11 cellular contexts compared by ENCODE assay signal in the genomic region with DNA sequence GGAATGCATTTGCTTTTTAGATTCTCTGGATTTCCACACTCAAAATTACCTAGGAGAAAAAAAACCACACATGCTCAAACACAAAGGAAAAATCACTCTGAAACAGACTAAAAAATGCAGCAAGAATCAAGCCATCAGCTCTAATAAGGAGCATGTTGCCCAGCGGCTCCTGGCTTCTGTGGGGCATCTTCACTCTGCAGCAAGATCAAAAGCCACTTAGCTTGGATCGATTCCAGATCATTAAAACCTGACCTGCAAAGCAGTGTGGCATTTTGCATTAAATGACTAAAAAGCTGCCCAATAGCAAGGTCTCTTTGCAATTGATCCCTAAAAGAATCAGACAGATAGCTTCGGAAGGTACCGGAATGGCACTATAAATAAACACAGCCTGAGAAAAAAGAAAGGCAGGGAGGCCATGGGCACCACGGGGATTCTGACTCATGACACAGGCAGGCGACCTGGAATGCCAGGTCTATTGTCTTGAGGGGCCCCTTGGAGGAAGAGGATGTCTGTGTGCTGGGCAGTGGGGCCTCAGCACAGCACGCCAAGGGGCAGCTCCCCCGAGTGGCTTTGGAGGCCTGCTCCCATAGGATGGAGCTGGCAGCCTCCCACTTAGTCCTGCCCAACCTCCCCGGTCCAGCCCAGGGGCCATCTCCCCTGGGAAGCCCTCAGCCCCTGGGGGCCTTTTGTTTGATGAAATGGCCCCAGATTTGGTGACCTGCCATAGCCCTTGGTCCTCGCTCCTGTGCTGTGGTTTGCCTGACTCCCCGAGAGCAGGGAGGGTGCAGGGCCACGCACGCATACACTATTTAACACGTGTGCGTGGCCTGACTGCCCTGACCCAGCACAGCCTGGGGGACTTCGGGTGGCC. TPM values are rescaled to one million over a fixed set of nuclear protein-coding genes. Genes with fewer than 3 reads are reported as not detected.
DNase-seq lines count a peak whose midpoint lies in the region; ATAC-seq and TF ChIP-seq lines count a peak whose summit lies in the region.
"Had no signal": no experiment of that assay in that cellular context is flagged by ENCODE, and none has a peak within 500 bp of the region (broad histone marks: within the 10 kb centered on the region; RNA-seq: fewer than 3 reads in every experiment).

No MANE protein-coding gene starts in this region.

- H3K9me3 ChIP-seq in adrenal gland (replicated peaks in 1 of 3) (no peaks in the 10 kb centered on the region), right cardiac atrium (ENCODE audit: control insufficient read depth, low read length) (no peaks in the 10 kb centered on the region), thymus (ENCODE audit: control insufficient read depth) (no peaks in the 10 kb centered on the region)
- H3K9me3 ChIP-seq: transverse colon had no signal

- no peak overlapping the region for H3K4me3 ChIP-seq in adrenal gland
- no peak overlapping the region for H3K4me3 ChIP-seq in right cardiac atrium (ENCODE audit: low read length)
- H3K4me3 ChIP-seq in thymus (ENCODE audit: low read length): no peak overlapping the region
- H3K4me3 ChIP-seq: transverse colon had no signal

- ATAC-seq in right cardiac atrium (peak in 1 of 2 donors; percentile 61), GM18858 (IDR thresholded peaks at IDR 0.05; ENCODE audit: unreplicated experiment) (no peak), GM18861 (IDR thresholded peaks at IDR 0.05; ENCODE audit: unreplicated experiment) (no peak)

- H3K27ac ChIP-seq in adrenal gland (peak overlapping the region in 3 of 5 donors; percentile 36 to 61 (median 54)), right cardiac atrium (ENCODE audit: low read length) (peak overlapping the region; percentile 44), thymus (ENCODE audit: low read depth) (peak overlapping the region; percentile 8)
- H3K27ac ChIP-seq: transverse colon had no signal

- H3K27me3 ChIP-seq in adrenal gland: no peaks in the 10 kb centered on the region
- H3K27me3 ChIP-seq in right cardiac atrium (ENCODE audit: control insufficient read depth, insufficient read depth): no peaks in the 10 kb centered on the region
- H3K27me3 ChIP-seq in thymus (ENCODE audit: control insufficient read depth, insufficient read depth): no peaks in the 10 kb centered on the region
- H3K27me3 ChIP-seq: transverse colon had no signal

- H3K36me3 ChIP-seq in adrenal gland (replicated peaks in 1 of 2): peaks cover 0 to 86% of the 10 kb centered on the region in 2 donors
- H3K36me3 ChIP-seq in thymus (ENCODE audit: control insufficient read depth, insufficient read depth): peaks cover 91% of the 10 kb centered on the region

- H3K4me3 Mint-ChIP-seq in activated T-cell treated with anti-CD3 and anti-CD28 coated beads, Interleukin-2, amount 50 U/mL, for 24 hours: no peak overlapping the region

- H3K36me3 Mint-ChIP-seq in activated T-cell treated with anti-CD3 and anti-CD28 coated beads, Interleukin-2, amount 50 U/mL, for 24 hours (ENCODE audit: low read depth): peaks cover 100% of the 10 kb centered on the region

- H3K9me3 Mint-ChIP-seq in activated T-cell treated with anti-CD3 and anti-CD28 coated beads, Interleukin-2, amount 50 U/mL, for 24 hours: no peaks in the 10 kb centered on the region

- TF ChIP-seq CTCF in adrenal gland (IDR thresholded peaks at IDR 0.05): no peak

- peak overlapping the region; percentile 65 for H3K27ac Mint-ChIP-seq in activated T-cell treated with anti-CD3 and anti-CD28 coated beads, Interleukin-2, amount 50 U/mL, for 24 hours

- H3K4me1 ChIP-seq in adrenal gland (replicated peaks in 1 of 2) (peaks cover 0 to 37% of the 10 kb centered on the region in 2 donors), right cardiac atrium (ENCODE audit: control insufficient read depth, insufficient read depth, low read length) (peaks cover 4% of the 10 kb centered on the region), thymus (ENCODE audit: control insufficient read depth, insufficient read depth, low read length) (peaks cover 5% of the 10 kb centered on the region)

- TF ChIP-seq POLR2A in adrenal gland (IDR thresholded peaks at IDR 0.05): no peak

- no peaks in the 10 kb centered on the region for H3K27me3 Mint-ChIP-seq in activated T-cell treated with anti-CD3 and anti-CD28 coated beads, Interleukin-2, amount 50 U/mL, for 24 hours

- H3K4me1 Mint-ChIP-seq in activated T-cell treated with anti-CD3 and anti-CD28 coated beads, Interleukin-2, amount 50 U/mL, for 24 hours (ENCODE audit: low read depth): peaks cover 34% of the 10 kb centered on the region

- DNase-seq in activated T-cell treated with anti-CD3 and anti-CD28 coated beads, Interleukin-2, amount 50 U/mL, for 24 hours: no peak
- no peak for DNase-seq in activated T-cell treated with anti-CD3 and anti-CD28 coated beads, Interleukin-2, amount 50 U/mL, for 1 hour
- DNase-seq in adrenal gland: peak in 3 of 7 donors; percentile 54 to 67 (median 56)
- DNase-seq in right cardiac atrium: peak in 1 of 3 donors; percentile 57
- no peak for DNase-seq in activated naive CD4-positive, alpha-beta T cell treated with anti-CD3 and anti-CD28 coated beads, Interleukin-2, amount 50 U/mL, for 16 hours
- DNase-seq: activated gamma-delta T cell treated with Interleukin-2 at 50 U/mL for 16 hours, NCI-H146, transverse colon had no signal

- intact Hi-C loops in adrenal gland (cut with DNase I) (no loop called here), right cardiac atrium (cut with DNase I) (no loop called here)

- 59 to 67% (median 63%) methylated on average over 10 to 16 of the region's 16 CpGs for WGBS in adrenal gland, 4 donors
- 63% methylated on average over 16 of the region's 16 CpGs for WGBS in right cardiac atrium
- WGBS in thymus: 96% methylated on average over 16 of the region's 16 CpGs

RNA-seq across cellular contexts. Expression of a gene that starts 7.6 kb away (rescaled TPM):
- total RNA-seq in adrenal gland (10 to 100 TPM; 44.6 to 76.6 (median 58.3) TPM), right cardiac atrium (10 to 100 TPM; 29.5 to 34.6 (median 32.9) TPM)
- polyA plus RNA-seq in adrenal gland (100 to 1,000 TPM in 2 of 3 donors, 10 to 100 TPM in 1; 32.4 to 121 (median 104) TPM), right cardiac atrium (33.2 TPM), thymus (67.5 TPM)

RNA-seq across cellular contexts. Expression of a gene that starts 22.5 kb away (rescaled TPM):
- total RNA-seq in adrenal gland (not detected), right cardiac atrium (not detected)
- polyA plus RNA-seq in adrenal gland (not detected), right cardiac atrium (not detected), thymus (8.7 TPM)
- total RNA-seq: transverse colon had no signal

RNA-seq across cellular contexts. Expression of a gene that starts 34.6 kb away (rescaled TPM):
- total RNA-seq in adrenal gland (1 to 10 TPM in 3 of 8 donors, under 1 TPM in 2, not detected in 3; 0.22 to 1.6 (median 1.1) TPM), right cardiac atrium (10 to 100 TPM in 3 of 4 donors, 1 to 10 TPM in 1; 10.0 to 44.4 (median 27.1) TPM)
- polyA plus RNA-seq in adrenal gland (under 1 TPM; 0.32 to 0.71 (median 0.44) TPM), right cardiac atrium (14.4 TPM), thymus (6.6 TPM)
